ENCODE assay signal across 1 cellular context in the genomic region with DNA sequence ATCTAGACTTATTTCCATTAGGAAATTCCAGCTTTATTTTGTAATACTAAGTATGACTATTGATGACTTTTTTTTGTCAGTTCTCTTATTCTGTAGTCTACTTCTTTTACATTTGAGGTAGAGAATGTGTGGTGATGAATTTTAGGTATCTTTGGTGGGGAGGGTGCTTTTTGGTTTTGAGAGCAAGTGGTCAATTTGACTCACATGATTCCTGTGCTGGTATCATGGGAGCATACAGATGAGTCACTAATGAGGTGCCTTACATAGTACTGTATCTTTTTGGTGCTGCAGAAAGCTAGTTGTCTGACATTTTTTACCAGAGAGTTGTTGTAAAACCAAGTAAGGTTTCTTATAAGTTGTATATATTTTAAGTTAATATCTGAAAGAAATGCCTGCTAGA.
TF ChIP-seq lines count a peak whose summit lies in the region.

No MANE protein-coding gene starts in this region.

TF ChIP-seq in GM23338, 12 proteins besides CTCF, POLR2A, EP300 and RAD21 (continued from another document):
- TF ChIP-seq, protein P1, sequence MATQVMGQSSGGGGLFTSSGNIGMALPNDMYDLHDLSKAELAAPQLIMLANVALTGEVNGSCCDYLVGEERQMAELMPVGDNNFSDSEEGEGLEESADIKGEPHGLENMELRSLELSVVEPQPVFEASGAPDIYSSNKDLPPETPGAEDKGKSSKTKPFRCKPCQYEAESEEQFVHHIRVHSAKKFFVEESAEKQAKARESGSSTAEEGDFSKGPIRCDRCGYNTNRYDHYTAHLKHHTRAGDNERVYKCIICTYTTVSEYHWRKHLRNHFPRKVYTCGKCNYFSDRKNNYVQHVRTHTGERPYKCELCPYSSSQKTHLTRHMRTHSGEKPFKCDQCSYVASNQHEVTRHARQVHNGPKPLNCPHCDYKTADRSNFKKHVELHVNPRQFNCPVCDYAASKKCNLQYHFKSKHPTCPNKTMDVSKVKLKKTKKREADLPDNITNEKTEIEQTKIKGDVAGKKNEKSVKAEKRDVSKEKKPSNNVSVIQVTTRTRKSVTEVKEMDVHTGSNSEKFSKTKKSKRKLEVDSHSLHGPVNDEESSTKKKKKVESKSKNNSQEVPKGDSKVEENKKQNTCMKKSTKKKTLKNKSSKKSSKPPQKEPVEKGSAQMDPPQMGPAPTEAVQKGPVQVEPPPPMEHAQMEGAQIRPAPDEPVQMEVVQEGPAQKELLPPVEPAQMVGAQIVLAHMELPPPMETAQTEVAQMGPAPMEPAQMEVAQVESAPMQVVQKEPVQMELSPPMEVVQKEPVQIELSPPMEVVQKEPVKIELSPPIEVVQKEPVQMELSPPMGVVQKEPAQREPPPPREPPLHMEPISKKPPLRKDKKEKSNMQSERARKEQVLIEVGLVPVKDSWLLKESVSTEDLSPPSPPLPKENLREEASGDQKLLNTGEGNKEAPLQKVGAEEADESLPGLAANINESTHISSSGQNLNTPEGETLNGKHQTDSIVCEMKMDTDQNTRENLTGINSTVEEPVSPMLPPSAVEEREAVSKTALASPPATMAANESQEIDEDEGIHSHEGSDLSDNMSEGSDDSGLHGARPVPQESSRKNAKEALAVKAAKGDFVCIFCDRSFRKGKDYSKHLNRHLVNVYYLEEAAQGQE (IDR thresholded peaks at IDR 0.05; ENCODE audit: unreplicated experiment) = no peak
